19 cellular contexts compared by ENCODE assay signal in genomic region chr7:6462094-6462493, GRCh38. TPM values are rescaled to one million over a fixed set of nuclear protein-coding genes. Genes with fewer than 3 reads are reported as not detected.
A peak's percentile ranks its signal among the peaks of the same experiment; 100 is the strongest.
DNase-seq lines count a peak whose midpoint lies in the region; ATAC-seq, FAIRE-seq and TF ChIP-seq lines count a peak whose summit lies in the region.
"Had no signal": no experiment of that assay in that cellular context is flagged by ENCODE, and none has a peak within 500 bp of the region (broad histone marks: within the 10 kb centered on the region; RNA-seq: fewer than 3 reads in every experiment).

No MANE protein-coding gene starts in this region.

- no TSS peak for BruUV-seq in K562 (replicated peaks; lab: Mats Ljungman, UMichigan)

- intact Hi-C loops in CD4-positive, alpha-beta T cell (cut with DNase I, micrococcal nuclease): no loop called here
- intact Hi-C loops in K562 (cut with micrococcal nuclease): no loop called here
- intact Hi-C loops in aorta (cut with DNase I): no loop called here

- H3K36me3 ChIP-seq in K562 (ENCODE audit: control insufficient read depth, insufficient read depth, low read length): peaks cover 50% of the 10 kb centered on the region
- H3K36me3 ChIP-seq in aorta (ENCODE audit: control insufficient read depth in 1 of 2, insufficient read depth in 2 of 2, low read length in 1 of 2): peaks cover 6 to 7% of the 10 kb centered on the region in 2 donors
- peaks cover 14% of the 10 kb centered on the region for H3K36me3 ChIP-seq in MM.1S (replicated peaks; ENCODE audit: insufficient read depth, low read length)

- no peak overlapping the region for H3K27ac ChIP-seq in CD4-positive, alpha-beta T cell (ENCODE audit: low read depth, low read length)
- no peak overlapping the region for H3K27ac ChIP-seq in K562 (ENCODE audit: extremely low read depth, low read depth, low read length)
- H3K27ac ChIP-seq in aorta (ENCODE audit: low read depth in 1 of 2, low read length in 2 of 2): no peak overlapping the region
- H3K27ac ChIP-seq in MM.1S (ENCODE audit: low read length): no peak overlapping the region
- H3K27ac ChIP-seq: SJCRH30 had no signal

- no peaks in the 10 kb centered on the region for H3K27me3 ChIP-seq in CD4-positive, alpha-beta T cell (ENCODE audit: control insufficient read depth, insufficient read depth, low read length)
- H3K27me3 ChIP-seq in K562 (ENCODE audit: control insufficient read depth in 2 of 2, insufficient read depth in 2 of 2, low read length in 2 of 2): no peaks in the 10 kb centered on the region
- H3K27me3 ChIP-seq in aorta (ENCODE audit: control insufficient read depth in 1 of 2, insufficient read depth in 2 of 2, low read length in 1 of 2): no peaks in the 10 kb centered on the region
- no peaks in the 10 kb centered on the region for H3K27me3 ChIP-seq in MM.1S (replicated peaks; ENCODE audit: insufficient read depth, low read length)
- H3K27me3 ChIP-seq: BE2C, SJCRH30 had no signal

- no peak overlapping the region for H3K4me3 ChIP-seq in K562
- H3K4me3 ChIP-seq in aorta (ENCODE audit: low read length in 2 of 2): no peak overlapping the region
- H3K4me3 ChIP-seq in MM.1S (ENCODE audit: low read length): no peak overlapping the region
- H3K4me3 ChIP-seq: SJCRH30 had no signal

- H3K9me1 ChIP-seq in K562 (ENCODE audit: control insufficient read depth, insufficient read depth, low read length): no peaks in the 10 kb centered on the region

- H3K4me1 ChIP-seq in K562 (replicated peaks in 1 of 2; ENCODE audit: control insufficient read depth in 2 of 2, insufficient read depth in 2 of 2, low read length in 2 of 2) (no peaks in the 10 kb centered on the region), aorta (ENCODE audit: control insufficient read depth in 1 of 2, insufficient read depth in 2 of 2, low read length in 2 of 2) (no peaks in the 10 kb centered on the region), MM.1S (ENCODE audit: low read length) (no peaks in the 10 kb centered on the region)
- H3K4me1 ChIP-seq: BE2C, SJCRH30 had no signal

- DNase-seq in CD4-positive, alpha-beta T cell: no peak
- DNase-seq in HFFc6 (no peak), K562 (ENCODE audit: extremely low read depth in 1 of 4, low spot score in 3 of 4) (no peak), aorta (peak; percentile 19 to 28), GM10266 (ENCODE audit: extremely low spot score) (no peak), MM.1S (no peak)
- DNase-seq: BE2C; Calu3; CD4-positive, CD25-positive, alpha-beta regulatory T cell; KBM-7; NCI-H1417 treated with DMSO at 0.1 percent for 48 hours; NCI-H1930; NCI-H226; NCI-H524 treated with DMSO at 0.1 percent for 48 hours; SJCRH30; T-helper 17 cell had no signal

- no peaks in the 10 kb centered on the region for H3K9me2 ChIP-seq in MM.1S (replicated peaks; ENCODE audit: insufficient read depth, low read length)

- no peak for ATAC-seq in CD4-positive, alpha-beta T cell (ENCODE audit: poor library complexity)
- no peak for ATAC-seq in K562
- ATAC-seq in aorta (ENCODE audit: low FRiP score): no peak
- no peak for ATAC-seq in GM19467 (IDR thresholded peaks at IDR 0.05; ENCODE audit: unreplicated experiment)
- ATAC-seq: HCT116, Panc1, T-helper 17 cell had no signal

- TF ChIP-seq POLR2A in K562 (conservative IDR thresholded peaks at IDR 0.05): no peak

- H3K9ac ChIP-seq in K562 (ENCODE audit: insufficient read depth in 1 of 2, low read depth in 2 of 2, low read length in 2 of 2): no peak overlapping the region
- H3K9ac ChIP-seq in MM.1S (ENCODE audit: low read length): no peak overlapping the region

- 96% methylated on average over 3 of the region's 3 CpGs for WGBS in K562 (ENCODE audit: insufficient coverage, low coverage, missing lambda C conversion rate)
- 6% methylated on average over 3 of the region's 3 CpGs for WGBS in aorta, 2 donors

- no peak for FAIRE-seq in K562 (lab: Jason Lieb, UNC)

- no peak for TF ChIP-seq RAD21 in K562 (CRISPR knock-in tag; conservative IDR thresholded peaks at IDR 0.05 in 1 of 2, IDR thresholded peaks at IDR 0.05 in 1 of 2)

- peak overlapping the region; percentile 62 for H3K27ac Mint-ChIP-seq in CD4-positive, alpha-beta T cell
- H3K27ac Mint-ChIP-seq in HFFc6: peak overlapping the region; percentile 63; the same call in 1 of the 2 replicates

- CTCF ChIA-PET in CD4-positive, alpha-beta T cell (lab: Charles Lee): no interaction called here
- CTCF ChIA-PET in K562 (lab: Yijun Ruan, JAX; ENCODE audit: low intra/inter-chr PET ratio): no interaction called here

- H2AFZ ChIP-seq in K562 (ENCODE audit: low read depth, low read length): no peak overlapping the region
- H2AFZ ChIP-seq in MM.1S (ENCODE audit: low read length): no peak overlapping the region

- H3K4me2 ChIP-seq in K562 (ENCODE audit: insufficient read depth, low read length) (no peak overlapping the region), MM.1S (ENCODE audit: low read depth, low read length) (no peak overlapping the region)

- H3K9me3 ChIP-seq in CD4-positive, alpha-beta T cell (ENCODE audit: control insufficient read depth, low read length): no peaks in the 10 kb centered on the region
- no peaks in the 10 kb centered on the region for H3K9me3 ChIP-seq in K562 (replicated peaks; ENCODE audit: control insufficient read depth, insufficient read depth, low read depth, low read length)
- H3K9me3 ChIP-seq in aorta (ENCODE audit: control insufficient read depth, low read length): no peaks in the 10 kb centered on the region
- H3K9me3 ChIP-seq in MM.1S (replicated peaks; ENCODE audit: insufficient read depth, low read length): no peaks in the 10 kb centered on the region
- H3K9me3 ChIP-seq: BE2C had no signal

- no peak overlapping the region for H3K4me3 Mint-ChIP-seq in CD4-positive, alpha-beta T cell
- no peak overlapping the region; the same call in 1 of the 2 replicates for H3K4me3 Mint-ChIP-seq in HFFc6
- H3K4me3 Mint-ChIP-seq: CD4-positive, CD25-positive, alpha-beta regulatory T cell; T-helper 17 cell had no signal

- no peaks in the 10 kb centered on the region for H3K4me1 Mint-ChIP-seq in CD4-positive, alpha-beta T cell (ENCODE audit: low read depth)
- H3K4me1 Mint-ChIP-seq in HFFc6 (ENCODE audit: low read depth): peaks cover 28% of the 10 kb centered on the region

- H3K36me3 Mint-ChIP-seq in CD4-positive, alpha-beta T cell (ENCODE audit: low read depth): peaks cover 47% of the 10 kb centered on the region
- H3K36me3 Mint-ChIP-seq in HFFc6 (ENCODE audit: low read depth): peaks cover 43% of the 10 kb centered on the region

- no peak for TF ChIP-seq CTCF in CD4-positive, alpha-beta T cell (IDR thresholded peaks at IDR 0.05)
- no peak for TF ChIP-seq CTCF in HFFc6 (IDR thresholded peaks at IDR 0.05)
- TF ChIP-seq CTCF in K562 (IDR thresholded peaks at IDR 0.05 in 2 of 3, conservative IDR thresholded peaks at IDR 0.05 in 1 of 3; ENCODE audit: insufficient read depth in 2 of 3, low read depth in 1 of 3, low read length in 3 of 3): no peak
- TF ChIP-seq CTCF in GM10266 (IDR thresholded peaks at IDR 0.05; ENCODE audit: control insufficient read depth, insufficient read depth, low read depth, missing control alignments): no peak
- TF ChIP-seq CTCF in MM.1S (IDR thresholded peaks at IDR 0.05; ENCODE audit: low read length): no peak

- no peaks in the 10 kb centered on the region for H3K79me2 ChIP-seq in K562 (ENCODE audit: control insufficient read depth, insufficient read depth, low read length)
- no peaks in the 10 kb centered on the region for H3K79me2 ChIP-seq in MM.1S (ENCODE audit: low read length)

- POLR2A ChIA-PET in CD4-positive, alpha-beta T cell (lab: Charles Lee): no interaction called here
- POLR2A ChIA-PET in K562 (lab: Yijun Ruan, JAX): interaction anchor here (1.5 to 2.1 kb wide), 2 partner anchors 12 to 15 kb away, joined by 4 to 16 read pairs; no protein-coding TSS in a partner anchor

- H3K27me3 Mint-ChIP-seq in CD4-positive, alpha-beta T cell: no peaks in the 10 kb centered on the region
- H3K27me3 Mint-ChIP-seq in HFFc6 (ENCODE audit: insufficient read depth): no peaks in the 10 kb centered on the region; the same call in none of the 2 replicates
- H3K27me3 Mint-ChIP-seq: CD4-positive, CD25-positive, alpha-beta regulatory T cell; T-helper 17 cell had no signal

- no peaks in the 10 kb centered on the region for H3F3A ChIP-seq in MM.1S (ENCODE audit: insufficient read depth, low read length)

- no peak for TF ChIP-seq EP300 in K562 (IDR thresholded peaks at IDR 0.05; ENCODE audit: low read length)

- in situ Hi-C loops in K562 (cut with MboI): no loop called here

- no peaks in the 10 kb centered on the region for H3K9me3 Mint-ChIP-seq in CD4-positive, alpha-beta T cell
- H3K9me3 Mint-ChIP-seq in HFFc6: no peaks in the 10 kb centered on the region
- H3K9me3 Mint-ChIP-seq: CD4-positive, CD25-positive, alpha-beta regulatory T cell had no signal

- H4K20me1 ChIP-seq in K562 (replicated peaks; ENCODE audit: control insufficient read depth, insufficient read depth, low read length) (peaks cover 5% of the 10 kb centered on the region), MM.1S (ENCODE audit: insufficient read depth, low read length) (no peaks in the 10 kb centered on the region)

RNA-seq across cellular contexts. Expression of gene DAGLB, which starts 14.3 kb away (rescaled TPM):
- total RNA-seq in CD4-positive, alpha-beta T cell: 10 to 100 TPM; 22.0 to 22.9 TPM
- 10 to 100 TPM; 29.2 to 39.5 (median 33.2) TPM for total RNA-seq in HFFc6 (2021; fragmentation: NEBNext Ultra II Directional; extraction: Animal tissue kit (Norgen Biotek cat#: 25700))
- total RNA-seq in K562 (2011; cell fraction: chromatin; rRNA removed; ENCODE audit: low replicate concordance): 63.0 and 140 TPM in 2 replicates
- 64.6 and 66.9 TPM in 2 replicates for total RNA-seq in K562 (2011; cell fraction: nucleolus; rRNA removed)
- total RNA-seq in K562 (2011; cell fraction: nucleoplasm; rRNA removed): 67.4 and 68.4 TPM in 2 replicates
- 9.4 and 11.3 TPM in 2 replicates for total RNA-seq in K562 (2014; rRNA removed)
- total RNA-seq in K562 (2014; rRNA removed; fragmentation: Illumina TruSeq; extraction: Trizol): 4.1 and 5.8 TPM in 2 replicates
- total RNA-seq in K562 (2015; rRNA removed; fragmentation: Illumina TruSeq; extraction: Trizol): 9.4 and 9.7 TPM in 2 replicates
- 16.3 and 16.4 TPM in 2 replicates for total RNA-seq in K562 (2021)
- polyA plus RNA-seq in K562 (2011; rRNA removed): 12.0 and 15.8 TPM in 2 replicates
- 15.1 and 17.4 TPM in 2 replicates for polyA plus RNA-seq in K562 (2011; cell fraction: cytosol; rRNA removed)
- polyA plus RNA-seq in K562 (2011; cell fraction: nucleus; rRNA removed): 31.9 and 32.2 TPM in 2 replicates
- polyA plus RNA-seq in K562 (2012): 7.4 and 10.0 TPM in 2 replicates
- 7.8 and 8.9 TPM in 2 replicates for polyA plus RNA-seq in K562 (2014; fragmentation: Illumina TruSeq; extraction: Trizol)
- 1 to 10 TPM in 1 of 2 experiments, under 1 TPM in 1; 0.92 to 1.0 TPM for polyA plus RNA-seq in K562 (2014; fragmentation: Nextera tagmentation; extraction: Ambion mirVana)
- 9.3 and 9.5 TPM in 2 replicates for polyA plus RNA-seq in K562 (2014; rRNA removed)
- 30.5 and 33.7 TPM in 2 replicates for polyA minus RNA-seq in K562 (2011; rRNA and poly(A)+ RNA removed)
- 20.4 and 27.9 TPM in 2 replicates for polyA minus RNA-seq in K562 (2011; cell fraction: cytosol; rRNA and poly(A)+ RNA removed)
- polyA minus RNA-seq in K562 (2011; cell fraction: nucleus; rRNA and poly(A)+ RNA removed): 20.7 and 23.4 TPM in 2 replicates
- total RNA-seq in aorta: 10 to 100 TPM; 15.5 to 19.7 TPM
- 10 to 100 TPM in 1 of 2 donors, 1 to 10 TPM in 1; 3.6 to 18.0 TPM for polyA plus RNA-seq in aorta

RNA-seq across cellular contexts. Expression of gene KDELR2, which starts 21.9 kb away (rescaled TPM):
- total RNA-seq in CD4-positive, alpha-beta T cell: 10 to 100 TPM; 29.6 to 29.7 TPM
- total RNA-seq in HFFc6 (2021; fragmentation: NEBNext Ultra II Directional; extraction: Animal tissue kit (Norgen Biotek cat#: 25700)): 100 to 1,000 TPM; 367 to 473 (median 416) TPM
- total RNA-seq in K562 (2011; cell fraction: chromatin; rRNA removed; ENCODE audit: low replicate concordance): 94.9 and 147 TPM in 2 replicates
- 95.4 and 110 TPM in 2 replicates for total RNA-seq in K562 (2011; cell fraction: nucleolus; rRNA removed)
- 163 and 235 TPM in 2 replicates for total RNA-seq in K562 (2011; cell fraction: nucleoplasm; rRNA removed)
- 40.5 and 58.3 TPM in 2 replicates for total RNA-seq in K562 (2014; rRNA removed)
- 80.3 and 80.4 TPM in 2 replicates for total RNA-seq in K562 (2014; rRNA removed; fragmentation: Illumina TruSeq; extraction: Trizol)
- total RNA-seq in K562 (2015; rRNA removed; fragmentation: Illumina TruSeq; extraction: Trizol): 61.2 and 67.6 TPM in 2 replicates
- 111 and 113 TPM in 2 replicates for total RNA-seq in K562 (2021)
- polyA plus RNA-seq in K562 (2011; rRNA removed): 121 and 166 TPM in 2 replicates
- polyA plus RNA-seq in K562 (2011; cell fraction: cytosol; rRNA removed): 75.6 and 141 TPM in 2 replicates
- polyA plus RNA-seq in K562 (2011; cell fraction: nucleus; rRNA removed): 37.8 and 76.5 TPM in 2 replicates
- polyA plus RNA-seq in K562 (2012): 65.3 and 95.8 TPM in 2 replicates
- 69.8 and 75.3 TPM in 2 replicates for polyA plus RNA-seq in K562 (2014; fragmentation: Illumina TruSeq; extraction: Trizol)
- 10 to 100 TPM; 27.4 to 27.9 TPM for polyA plus RNA-seq in K562 (2014; fragmentation: Nextera tagmentation; extraction: Ambion mirVana)
- polyA plus RNA-seq in K562 (2014; rRNA removed): 51.3 and 67.0 TPM in 2 replicates
- polyA minus RNA-seq in K562 (2011; rRNA and poly(A)+ RNA removed): 88.6 and 117 TPM in 2 replicates
- 54.8 and 56.9 TPM in 2 replicates for polyA minus RNA-seq in K562 (2011; cell fraction: cytosol; rRNA and poly(A)+ RNA removed)
- 15.2 and 34.5 TPM in 2 replicates for polyA minus RNA-seq in K562 (2011; cell fraction: nucleus; rRNA and poly(A)+ RNA removed)
- total RNA-seq in aorta: 100 to 1,000 TPM; 137 to 138 TPM
- polyA plus RNA-seq in aorta: 100 to 1,000 TPM; 100 to 131 TPM

Comparison
In these comparisons a context has a peak if more than half of its experiments do, and no peak if none do; other contexts are left out.
1. DNase-seq: peak in aorta (2 of 2); none in CD4-positive, alpha-beta T cell (0 of 10), HFFc6 (single experiment), K562 (0 of 4), GM10266 (single experiment) and MM.1S (single experiment).